13 cellular contexts compared by ENCODE assay signal in the genomic region with DNA sequence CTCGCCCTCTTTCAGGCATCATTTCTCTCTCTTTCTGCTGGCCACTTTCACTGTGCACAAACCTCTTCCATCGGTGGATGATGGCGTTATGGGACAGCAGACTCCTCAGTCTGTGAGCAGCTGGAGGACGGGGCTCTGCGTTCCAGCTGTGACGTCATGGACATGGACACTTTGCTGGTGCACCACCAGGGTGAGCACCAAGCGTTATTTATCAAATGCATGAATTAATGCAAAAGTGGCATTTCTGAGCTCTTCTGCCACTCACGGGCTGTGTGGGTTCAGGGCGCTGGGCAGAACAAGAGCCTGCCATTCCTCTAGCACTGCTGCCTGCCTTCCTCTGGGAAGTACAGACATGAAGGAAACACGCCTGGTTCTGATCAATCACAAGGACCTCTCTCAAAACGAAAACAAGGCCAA.
A peak's percentile ranks its signal among the peaks of the same experiment; 100 is the strongest.
DNase-seq lines count a peak whose midpoint lies in the region; ATAC-seq, FAIRE-seq and TF ChIP-seq lines count a peak whose summit lies in the region.
"Had no signal": no experiment of that assay in that cellular context is flagged by ENCODE, and none has a peak within 500 bp of the region (broad histone marks: within the 10 kb centered on the region; RNA-seq: fewer than 3 reads in every experiment).

No MANE protein-coding gene starts in this region.

- DNase-seq in HTR-8/SVneo (ENCODE audit: insufficient read length, low spot score), result peak; percentile 5
- no peak for DNase-seq in choroid plexus epithelial cell (ENCODE audit: low read depth)
- no peak for DNase-seq in upper lobe of right lung
- DNase-seq in NCI-H1694 (lab: John Stamatoyannopoulos, UW), result no peak
- DNase-seq in GM19240 (ENCODE audit: insufficient read length, low spot score), result no peak
- no peak for DNase-seq in nephron progenitor cell
- DNase-seq: KBM-7, NCI-H524 had no signal

- no peak overlapping the region for H3K27ac Mint-ChIP-seq in nephron progenitor cell
- H3K27ac Mint-ChIP-seq: dendritic cell treated with granulocyte-macrophage colony-stimulating factor and Interleukin-4, amounts not matched to agents 40 ng/mL and 50 ng/mL, for 4 days; T-helper 2 cell treated with Interferon-gamma antibody and Interleukin-4, amounts not matched to agents 5 μg/mL and 100 μg/mL, for 36 hours had no signal

- no peaks in the 10 kb centered on the region for H3K9me3 ChIP-seq in upper lobe of right lung

- H3K27me3 Mint-ChIP-seq in nephron progenitor cell (ENCODE audit: low read depth, poor library complexity), result peaks cover 6% of the 10 kb centered on the region
- H3K27me3 Mint-ChIP-seq: dendritic cell treated with granulocyte-macrophage colony-stimulating factor and Interleukin-4, amounts not matched to agents 40 ng/mL and 50 ng/mL, for 4 days had no signal

- H3K4me3 ChIP-seq in choroid plexus epithelial cell (ENCODE audit: low read depth, low read length) (no peak overlapping the region), upper lobe of right lung (no peak overlapping the region)

- no peaks in the 10 kb centered on the region for H3K36me3 Mint-ChIP-seq in nephron progenitor cell (ENCODE audit: low read depth)

- H3K4me3 Mint-ChIP-seq in nephron progenitor cell, result no peak overlapping the region
- H3K4me3 Mint-ChIP-seq: dendritic cell treated with granulocyte-macrophage colony-stimulating factor and Interleukin-4, amounts not matched to agents 40 ng/mL and 50 ng/mL, for 4 days; T-helper 2 cell treated with Interferon-gamma antibody and Interleukin-4, amounts not matched to agents 5 μg/mL and 100 μg/mL, for 36 hours had no signal

- H3K27me3 ChIP-seq in layer of hippocampus (ENCODE audit: control insufficient read depth, insufficient read depth, low read length) (no peaks in the 10 kb centered on the region), upper lobe of right lung (no peaks in the 10 kb centered on the region)

- H3K27ac ChIP-seq in layer of hippocampus (ENCODE audit: low read depth, low read length) (peak overlapping the region; percentile 4), upper lobe of right lung (no peak overlapping the region)

- H3K36me3 ChIP-seq in upper lobe of right lung, result peaks cover 51% of the 10 kb centered on the region

- no peaks in the 10 kb centered on the region for H3K4me1 ChIP-seq in upper lobe of right lung

- TF ChIP-seq CTCF in choroid plexus epithelial cell (conservative IDR thresholded peaks at IDR 0.05; ENCODE audit: low read depth, low read length) (peak; percentile 22), upper lobe of right lung (IDR thresholded peaks at IDR 0.05) (peak; percentile 5), nephron progenitor cell (IDR thresholded peaks at IDR 0.05) (no peak)

- H3K4me1 Mint-ChIP-seq in nephron progenitor cell, result peaks cover 29% of the 10 kb centered on the region

- FAIRE-seq in HTR-8/SVneo (lab: Jason Lieb, UNC), result no peak
- FAIRE-seq: keratinocyte had no signal

- H3K9me3 Mint-ChIP-seq in nephron progenitor cell, result no peaks in the 10 kb centered on the region
- H3K9me3 Mint-ChIP-seq: dendritic cell treated with granulocyte-macrophage colony-stimulating factor and Interleukin-4, amounts not matched to agents 40 ng/mL and 50 ng/mL, for 4 days; T-helper 2 cell treated with Interferon-gamma antibody and Interleukin-4, amounts not matched to agents 5 μg/mL and 100 μg/mL, for 36 hours had no signal

- ATAC-seq in upper lobe of right lung, result no peak
- no peak for ATAC-seq in HG03025 (IDR thresholded peaks at IDR 0.05; ENCODE audit: low FRiP score, unreplicated experiment)

- intact Hi-C loops in upper lobe of right lung (cut with DNase I), result no loop called here
